ENCODE assay signal across 10 cellular contexts in the genomic region with DNA sequence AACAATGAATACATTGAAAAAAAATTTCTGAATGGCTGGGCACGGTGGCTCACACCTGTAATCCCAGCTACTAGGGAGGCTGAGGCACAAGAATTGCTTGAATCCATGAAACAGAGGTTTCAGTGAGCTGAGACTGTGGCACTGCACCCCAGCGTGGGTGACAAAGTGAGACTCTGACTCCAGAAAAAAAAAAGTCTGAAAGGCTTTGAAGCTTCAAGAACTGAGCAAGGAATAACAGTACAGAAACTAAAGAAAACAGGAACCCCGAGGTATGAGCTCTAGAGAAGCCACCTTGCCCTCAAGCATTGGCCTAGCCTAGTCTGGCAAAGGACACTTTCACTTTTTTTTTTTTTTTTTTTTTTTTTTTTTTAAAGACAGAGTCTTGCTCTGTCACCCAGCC. TPM values are rescaled to one million over a fixed set of nuclear protein-coding genes. Genes with fewer than 3 reads are reported as not detected.
A peak's percentile ranks its signal among the peaks of the same experiment; 100 is the strongest.
DNase-seq lines count a peak whose midpoint lies in the region; ATAC-seq and TF ChIP-seq lines count a peak whose summit lies in the region.
"Had no signal": no experiment of that assay in that cellular context is flagged by ENCODE, and none has a peak within 500 bp of the region (broad histone marks: within the 10 kb centered on the region; RNA-seq: fewer than 3 reads in every experiment).

No MANE protein-coding gene starts in this region.

- peak; percentile 54 for ATAC-seq in GM21381 (IDR thresholded peaks at IDR 0.05; ENCODE audit: unreplicated experiment)
- peak; percentile 98 for ATAC-seq in memory B cell (ENCODE audit: low read depth)
- no peak for ATAC-seq in body of pancreas
- ATAC-seq in HG03095 (IDR thresholded peaks at IDR 0.05; ENCODE audit: unreplicated experiment) = no peak
- no peak for ATAC-seq in HG03097 (IDR thresholded peaks at IDR 0.05; ENCODE audit: low FRiP score, unreplicated experiment)

- no peak overlapping the region for H3K23ac ChIP-seq in mesenchymal stem cell (ENCODE audit: low read length in 2 of 2)

- intact Hi-C loops in body of pancreas (cut with DNase I) = no loop called here

- H3K27ac ChIP-seq in body of pancreas (peak overlapping the region in 1 of 4 donors; percentile 67), mesenchymal stem cell (ENCODE audit: low read length, poor library complexity, severe bottlenecking) (no peak overlapping the region)

- H3K27me3 Mint-ChIP-seq in memory B cell = no peaks in the 10 kb centered on the region

- H3K27me3 ChIP-seq in body of pancreas = no peaks in the 10 kb centered on the region
- H3K27me3 ChIP-seq in mesenchymal stem cell (ENCODE audit: control insufficient read depth in 1 of 2, insufficient read depth in 1 of 2, low read length in 2 of 2) = no peaks in the 10 kb centered on the region

- H2BK5ac ChIP-seq in mesenchymal stem cell (ENCODE audit: low read depth, low read length, poor library complexity, severe bottlenecking) = no peak overlapping the region

- no peak overlapping the region for H4K91ac ChIP-seq in mesenchymal stem cell (ENCODE audit: low read length)

- no peak overlapping the region for H2AFZ ChIP-seq in mesenchymal stem cell (ENCODE audit: low read depth, low read length)

- peaks cover 20% of the 10 kb centered on the region for H3K4me1 Mint-ChIP-seq in memory B cell

- no peak overlapping the region for H2AK5ac ChIP-seq in mesenchymal stem cell (ENCODE audit: low read length, severe bottlenecking)

- H3K14ac ChIP-seq in mesenchymal stem cell (ENCODE audit: low read length in 2 of 2) = no peak overlapping the region

- no peak overlapping the region for H2BK15ac ChIP-seq in mesenchymal stem cell (ENCODE audit: low read depth, poor library complexity, severe bottlenecking)

- H3K4me3 Mint-ChIP-seq in memory B cell = peak overlapping the region; percentile 18

- H3K36me3 Mint-ChIP-seq in memory B cell = peaks cover 7% of the 10 kb centered on the region

- no peak overlapping the region for H3K4ac ChIP-seq in mesenchymal stem cell (ENCODE audit: low read depth in 1 of 2, low read length in 2 of 2)

- H3K4me3 ChIP-seq in body of pancreas = no peak overlapping the region
- no peak overlapping the region for H3K4me3 ChIP-seq in mesenchymal stem cell (ENCODE audit: insufficient read depth in 1 of 2, low read depth in 1 of 2, low read length in 2 of 2)

- peaks cover 29% of the 10 kb centered on the region for H3K79me1 ChIP-seq in mesenchymal stem cell (replicated peaks; ENCODE audit: low read length, poor library complexity, severe bottlenecking)

- H3K4me1 ChIP-seq in body of pancreas (peaks cover 54% of the 10 kb centered on the region), mesenchymal stem cell (ENCODE audit: control insufficient read depth, insufficient read depth, low read depth, low read length) (peaks cover 25% of the 10 kb centered on the region)

- H3K27ac Mint-ChIP-seq in memory B cell = peak overlapping the region; percentile 62

- H3K18ac ChIP-seq in mesenchymal stem cell (ENCODE audit: low read depth in 1 of 2, low read length in 2 of 2) = no peak overlapping the region

- H2BK120ac ChIP-seq in mesenchymal stem cell (ENCODE audit: low read depth, low read length) = no peak overlapping the region

- TF ChIP-seq CTCF in body of pancreas (IDR thresholded peaks at IDR 0.05) = no peak

- no peak overlapping the region for H3K9ac ChIP-seq in mesenchymal stem cell (ENCODE audit: low read length)

- peak; percentile 86 for DNase-seq in CD1c-positive myeloid dendritic cell (ENCODE audit: extremely low spot score)
- DNase-seq in NOMO-1 treated with DMSO at 0.1 percent for 48 hours (lab: John Stamatoyannopoulos, UW; ENCODE audit: unreplicated experiment) = peak; percentile 91
- DNase-seq in memory B cell (ENCODE audit: low spot score in 2 of 2) = peak; percentile 26 to 54
- DNase-seq in body of pancreas = no peak
- DNase-seq in mesenchymal stem cell = no peak
- DNase-seq: DMS79 treated with DMSO at 0.1 percent for 48 hours, NCI-H1694 had no signal

- H3K4me2 ChIP-seq in mesenchymal stem cell (ENCODE audit: low read length, poor library complexity, severe bottlenecking) = no peak overlapping the region

- H4K8ac ChIP-seq in mesenchymal stem cell (ENCODE audit: low read length) = no peak overlapping the region

- TF ChIP-seq POLR2A in body of pancreas (IDR thresholded peaks at IDR 0.05) = no peak

- H3K9me3 ChIP-seq in body of pancreas (no peaks in the 10 kb centered on the region), mesenchymal stem cell (ENCODE audit: control insufficient read depth, low read length) (no peaks in the 10 kb centered on the region)

- 55 to 69% methylated on average over 3 of the region's 3 CpGs for WGBS in body of pancreas, 2 donors
- 94% methylated on average over 3 of the region's 3 CpGs for WGBS in mesenchymal stem cell

- H3K36me3 ChIP-seq in body of pancreas (replicated peaks in 1 of 2; ENCODE audit: insufficient read depth in 1 of 2, low read depth in 2 of 2) (peaks cover 0 to 1% of the 10 kb centered on the region in 2 donors), mesenchymal stem cell (ENCODE audit: control insufficient read depth in 1 of 2, insufficient read depth in 2 of 2, low read depth in 1 of 2, low read length in 2 of 2) (peaks cover 3 to 9% of the 10 kb centered on the region in 2 experiments)

- peaks cover 1% of the 10 kb centered on the region for H3K9me3 Mint-ChIP-seq in memory B cell

- no peak overlapping the region for H2BK12ac ChIP-seq in mesenchymal stem cell (ENCODE audit: low read length in 2 of 2)

RNA-seq across cellular contexts. Expression of a gene that starts 45.0 kb away (rescaled TPM):
- 10 to 100 TPM; 36.1 to 82.1 TPM for total RNA-seq in body of pancreas
- 14.2 TPM for polyA plus RNA-seq in mesenchymal stem cell (2013, experiment 1 of 2)
- 13.9 TPM for polyA plus RNA-seq in mesenchymal stem cell (2013, experiment 2 of 2)

Comparison
In these comparisons a context has a peak if more than half of its experiments do, and no peak if none do; other contexts are left out.
1. DNase-seq: peak in CD1c-positive myeloid dendritic cell (single experiment), NOMO-1 treated with DMSO at 0.1 percent for 48 hours (single experiment) and memory B cell (2 of 2); none in body of pancreas (0 of 4) and mesenchymal stem cell (single experiment).
2. ATAC-seq: peak in GM21381 (single experiment) and memory B cell (single experiment); none in body of pancreas (single experiment), HG03095 (single experiment) and HG03097 (single experiment).